19 cellular contexts compared by ENCODE assay signal in genomic region chr22:27174970-27175369, GRCh38.
"Had no signal": no experiment of that assay in that cellular context is flagged by ENCODE, and none has a peak within 500 bp of the region (broad histone marks: within the 10 kb centered on the region; RNA-seq: fewer than 3 reads in every experiment).

No MANE protein-coding gene starts in this region.

- H3K79me2 ChIP-seq: hepatocyte had no signal

- H3K36me3 ChIP-seq: right atrium auricular region, stomach, thoracic aorta, transverse colon had no signal

- FAIRE-seq: colon, islet of Langerhans, small intestine had no signal

- H3K27ac Mint-ChIP-seq: dendritic cell treated with granulocyte-macrophage colony-stimulating factor and Interleukin-4, amounts not matched to agents 40 ng/mL and 50 ng/mL, for 4 days; effector memory CD8-positive, alpha-beta T cell; naive thymus-derived CD4-positive, alpha-beta T cell; nephron progenitor cell had no signal

- H3K4me2 ChIP-seq: hepatocyte had no signal

- DNase-seq: effector memory CD8-positive, alpha-beta T cell; foreskin melanocyte; head of caudate nucleus; kidney glomerular epithelial cell; naive thymus-derived CD4-positive, alpha-beta T cell; nephron progenitor cell; posterior cingulate gyrus; small intestine; stimulated activated CD4-positive, alpha-beta T cell treated with anti-CD3 and anti-CD28 coated beads, Interleukin-12 subunit alpha, Interleukin-12 subunit beta, amount 100 ng/mL, for 4 hours; stimulated activated naive CD4-positive, alpha-beta T cell; stomach; substantia nigra; transverse colon had no signal

- H3K4me1 Mint-ChIP-seq: naive thymus-derived CD4-positive, alpha-beta T cell; nephron progenitor cell had no signal

- H3K36me3 Mint-ChIP-seq: naive thymus-derived CD4-positive, alpha-beta T cell had no signal

- H3K4me3 Mint-ChIP-seq: dendritic cell treated with granulocyte-macrophage colony-stimulating factor and Interleukin-4, amounts not matched to agents 40 ng/mL and 50 ng/mL, for 4 days; effector memory CD8-positive, alpha-beta T cell; naive thymus-derived CD4-positive, alpha-beta T cell; nephron progenitor cell had no signal

- H3K27me3 ChIP-seq: right atrium auricular region had no signal

- H3K9me3 Mint-ChIP-seq: dendritic cell treated with granulocyte-macrophage colony-stimulating factor and Interleukin-4, amounts not matched to agents 40 ng/mL and 50 ng/mL, for 4 days; effector memory CD8-positive, alpha-beta T cell; nephron progenitor cell had no signal

- H3K4me1 ChIP-seq: right atrium auricular region, transverse colon had no signal

- H3K27ac ChIP-seq: hepatocyte, right atrium auricular region, stomach, thoracic aorta, transverse colon had no signal

- H3K4me3 ChIP-seq: hepatocyte, right atrium auricular region, stomach, thoracic aorta, transverse colon had no signal

- H3K9me3 ChIP-seq: right atrium auricular region, stomach, thoracic aorta, transverse colon had no signal

- H2AFZ ChIP-seq: hepatocyte had no signal
